ENCODE assay signal across 8 cellular contexts in genomic region chr9:129489838-129490582, GRCh38.
DNase-seq lines count a peak whose midpoint lies in the region; ATAC-seq and TF ChIP-seq lines count a peak whose summit lies in the region.

No MANE protein-coding gene starts in this region.

- H3K4me1 Mint-ChIP-seq in CD4-positive, CD25-positive, alpha-beta regulatory T cell = peaks cover 0 to 67% (median 39%) of the 10 kb centered on the region in 4 donors

- peak overlapping the region; percentile 98 to 99 (median 98) for H3K27ac Mint-ChIP-seq in CD4-positive, CD25-positive, alpha-beta regulatory T cell

- intact Hi-C loops in colonic mucosa (cut with DNase I) = loop anchor here (10.0 kb wide), 1 partner anchor 345 kb away; no protein-coding TSS in a partner anchor

- H3K27ac ChIP-seq in CD4-positive, CD25-positive, alpha-beta regulatory T cell (ENCODE audit: insufficient read depth, low read length, poor library complexity, severe bottlenecking) = peak overlapping the region; percentile 92
- peak overlapping the region; percentile 83 for H3K27ac ChIP-seq in colonic mucosa
- H3K27ac ChIP-seq in muscle layer of colon (ENCODE audit: low read depth, low read length) = peak overlapping the region; percentile 96
- H3K27ac ChIP-seq in thymus (ENCODE audit: low read depth) = peak overlapping the region; percentile 80

- peak; percentile 49 to 61 (median 54) for DNase-seq in CD4-positive, CD25-positive, alpha-beta regulatory T cell
- DNase-seq in colonic mucosa (no peak), dermis blood vessel endothelial cell (no peak)

- H3K36me3 ChIP-seq in CD4-positive, CD25-positive, alpha-beta regulatory T cell (ENCODE audit: control insufficient read depth, insufficient read depth, low read length) = no peaks in the 10 kb centered on the region
- H3K36me3 ChIP-seq in colonic mucosa (no peaks in the 10 kb centered on the region), muscle layer of colon (ENCODE audit: insufficient read depth, low read length) (peaks cover 7% of the 10 kb centered on the region), thymus (ENCODE audit: control insufficient read depth, insufficient read depth) (no peaks in the 10 kb centered on the region)

- H3K36me3 Mint-ChIP-seq in CD4-positive, CD25-positive, alpha-beta regulatory T cell = peaks cover 5% of the 10 kb centered on the region

- peak in 1 of 2 donors; percentile 17 for ATAC-seq in CD4-positive, CD25-positive, alpha-beta regulatory T cell (ENCODE audit: low read depth in 2 of 2)
- no peak for ATAC-seq in GM19452 (IDR thresholded peaks at IDR 0.05; ENCODE audit: unreplicated experiment)
- no peak for ATAC-seq in HG02642 (IDR thresholded peaks at IDR 0.05; ENCODE audit: poor library complexity, unreplicated experiment)

- peaks cover 9% of the 10 kb centered on the region for H3K27me3 Mint-ChIP-seq in CD4-positive, CD25-positive, alpha-beta regulatory T cell

- H3K4me3 Mint-ChIP-seq in CD4-positive, CD25-positive, alpha-beta regulatory T cell = peak overlapping the region; percentile 89 to 94 (median 91)

- WGBS in thymus = 55% methylated on average over 15 of the region's 15 CpGs

- no peaks in the 10 kb centered on the region for H3K9me3 Mint-ChIP-seq in CD4-positive, CD25-positive, alpha-beta regulatory T cell

- TF ChIP-seq CTCF in WI38 (IDR thresholded peaks at IDR 0.05; ENCODE audit: low read depth, low read length) (no peak), colonic mucosa (IDR thresholded peaks at IDR 0.05) (no peak)

- H3K4me1 ChIP-seq in CD4-positive, CD25-positive, alpha-beta regulatory T cell (ENCODE audit: control insufficient read depth, insufficient read depth, low read length, poor library complexity, severe bottlenecking) = peaks cover 46% of the 10 kb centered on the region
- H3K4me1 ChIP-seq in colonic mucosa = peaks cover 3% of the 10 kb centered on the region
- H3K4me1 ChIP-seq in muscle layer of colon (ENCODE audit: insufficient read depth, low read length) = peaks cover 70% of the 10 kb centered on the region
- peaks cover 3% of the 10 kb centered on the region for H3K4me1 ChIP-seq in thymus (ENCODE audit: control insufficient read depth, insufficient read depth, low read length)

- H3K9ac ChIP-seq in colonic mucosa (ENCODE audit: low read depth in 2 of 2, low read length in 2 of 2) = peak overlapping the region; percentile 76 to 90
- peak overlapping the region; percentile 65 for H3K9ac ChIP-seq in muscle layer of colon (ENCODE audit: low read length)

- peak overlapping the region; percentile 82 for H3K4me3 ChIP-seq in CD4-positive, CD25-positive, alpha-beta regulatory T cell (ENCODE audit: low read depth, low read length)
- H3K4me3 ChIP-seq in WI38 (ENCODE audit: low read depth, low read length) (peak overlapping the region; percentile 51), colonic mucosa (peak overlapping the region; percentile 39), muscle layer of colon (ENCODE audit: low read depth in 1 of 2, low read length in 2 of 2) (peak overlapping the region; percentile 22 to 57), thymus (ENCODE audit: low read length) (peak overlapping the region; percentile 8)

- no peaks in the 10 kb centered on the region for H3K9me3 ChIP-seq in CD4-positive, CD25-positive, alpha-beta regulatory T cell (ENCODE audit: control insufficient read depth in 2 of 2, low read length in 2 of 2)
- H3K9me3 ChIP-seq in colonic mucosa (no peaks in the 10 kb centered on the region), muscle layer of colon (ENCODE audit: low read length) (no peaks in the 10 kb centered on the region), thymus (ENCODE audit: control insufficient read depth) (no peaks in the 10 kb centered on the region)

- no peaks in the 10 kb centered on the region for H3K27me3 ChIP-seq in CD4-positive, CD25-positive, alpha-beta regulatory T cell (ENCODE audit: control insufficient read depth, insufficient read depth, low read length)
- H3K27me3 ChIP-seq in colonic mucosa (no peaks in the 10 kb centered on the region), muscle layer of colon (ENCODE audit: control insufficient read depth in 1 of 2, insufficient read depth in 2 of 2, low read length in 2 of 2) (no peaks in the 10 kb centered on the region), thymus (ENCODE audit: control insufficient read depth, insufficient read depth) (peaks cover 17% of the 10 kb centered on the region)

Comparison
In these comparisons a context has a peak if more than half of its experiments do, and no peak if none do; other contexts are left out.
1. DNase-seq: peak in CD4-positive, CD25-positive, alpha-beta regulatory T cell (3 of 3); none in colonic mucosa (single experiment) and dermis blood vessel endothelial cell (single experiment).
2. H3K4me3 ChIP-seq: peak in every context shown above with its lines; median percentile 82 in CD4-positive, CD25-positive, alpha-beta regulatory T cell; 51 in WI38; 40 in muscle layer of colon; 39 in colonic mucosa; 8 in thymus.
3. Peak in every context shown above with its lines, with median percentiles within 50 percentile points of each other: H3K27ac ChIP-seq.